In the genomic region with DNA sequence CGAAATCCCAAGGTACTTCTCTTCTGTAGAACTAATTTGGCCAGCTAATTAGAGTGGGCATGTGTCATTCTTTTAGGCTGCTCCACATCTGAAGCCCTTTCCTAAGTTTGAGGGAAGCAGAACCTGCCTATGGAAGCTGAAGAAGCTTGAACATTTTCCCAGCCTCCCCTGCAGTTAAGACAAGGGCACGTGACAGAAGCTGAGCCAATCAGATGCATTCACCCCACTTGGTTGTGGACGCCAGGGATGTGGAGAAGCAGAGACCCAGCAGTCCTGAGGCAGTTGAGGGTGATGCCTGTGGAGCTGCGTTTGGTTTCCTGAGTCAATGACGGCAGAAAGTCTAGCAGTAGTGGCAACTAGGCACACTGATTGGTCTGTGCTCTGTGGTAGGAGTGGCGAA, we compare ENCODE assay signal across 19 cellular contexts. TPM values are rescaled to one million over a fixed set of nuclear protein-coding genes. Genes with fewer than 3 reads are reported as not detected.
DNase-seq lines count a peak whose midpoint lies in the region; ATAC-seq, FAIRE-seq and TF ChIP-seq lines count a peak whose summit lies in the region.
"Had no signal": no experiment of that assay in that cellular context is flagged by ENCODE, and none has a peak within 500 bp of the region (broad histone marks: within the 10 kb centered on the region; RNA-seq: fewer than 3 reads in every experiment).

No MANE protein-coding gene starts in this region.

- POLR2A ChIA-PET in HepG2 (lab: Yijun Ruan, JAX), result no interaction called here

- H3K4ac ChIP-seq in mesenchymal stem cell (ENCODE audit: low read depth in 1 of 2, low read length in 2 of 2), result no peak overlapping the region

- intact Hi-C loops in HepG2 (cut with micrococcal nuclease; ENCODE audit: unreplicated experiment) (no loop called here), right lobe of liver (cut with DNase I) (no loop called here)

- H3K27me3 ChIP-seq in HepG2 (ENCODE audit: control insufficient read depth in 1 of 2, insufficient read depth in 2 of 2, low read length in 2 of 2) (peaks cover 0 to 11% of the 10 kb centered on the region in 2 experiments; a peak in 2 of 5 replicates), right lobe of liver (no peaks in the 10 kb centered on the region), mesenchymal stem cell (ENCODE audit: control insufficient read depth in 1 of 2, insufficient read depth in 1 of 2, low read length in 2 of 2) (no peaks in the 10 kb centered on the region)

- CTCF ChIA-PET in HepG2 (lab: Yijun Ruan, JAX; ENCODE audit: low intra/inter-chr PET ratio, low total read pairs), result no interaction called here

- no peaks in the 10 kb centered on the region for H3K79me1 ChIP-seq in mesenchymal stem cell (replicated peaks; ENCODE audit: low read length, poor library complexity, severe bottlenecking)

- H3K79me2 ChIP-seq in HepG2 (ENCODE audit: insufficient read depth, low read length), result no peaks in the 10 kb centered on the region

- H2AFZ ChIP-seq in HepG2 (ENCODE audit: low read length) (no peak overlapping the region), mesenchymal stem cell (ENCODE audit: low read depth, low read length) (no peak overlapping the region)
- H2AFZ ChIP-seq: GM23248 had no signal

- H3K4me1 ChIP-seq in HepG2 (ENCODE audit: insufficient read depth, low read length), result peaks cover 8% of the 10 kb centered on the region; the same call in 1 of the 2 replicates
- H3K4me1 ChIP-seq in right lobe of liver, result no peaks in the 10 kb centered on the region
- peaks cover 2% of the 10 kb centered on the region for H3K4me1 ChIP-seq in mesenchymal stem cell (ENCODE audit: control insufficient read depth, insufficient read depth, low read depth, low read length)

- H4K91ac ChIP-seq in mesenchymal stem cell (ENCODE audit: low read length), result peak overlapping the region; percentile 44

- 1% methylated on average over 6 of the region's 6 CpGs for WGBS in HepG2 (ENCODE audit: low lambda C conversion rate)
- WGBS in right lobe of liver (ENCODE audit: insufficient coverage, low coverage, low lambda C conversion rate, missing lambda C conversion rate), result 65% methylated on average over 6 of the region's 6 CpGs
- WGBS in mesenchymal stem cell, result 81% methylated on average over 5 of the region's 6 CpGs

- no peak overlapping the region for H3K23ac ChIP-seq in mesenchymal stem cell (ENCODE audit: low read length in 2 of 2)

- no TSS peak for BruUV-seq in HepG2 (replicated peaks; lab: Mats Ljungman, UMichigan)

- no peak overlapping the region for H3K4me3 ChIP-seq in HepG2 (replicated peaks in 1 of 3; ENCODE audit: insufficient read depth in 1 of 3, low read depth in 2 of 3, low read length in 3 of 3)
- no peak overlapping the region for H3K4me3 ChIP-seq in right lobe of liver
- H3K4me3 ChIP-seq in mesenchymal stem cell (ENCODE audit: insufficient read depth in 1 of 2, low read depth in 1 of 2, low read length in 2 of 2), result no peak overlapping the region
- H3K4me3 ChIP-seq: GM23248 had no signal

- TF ChIP-seq CTCF in HepG2 (CRISPR knock-in tag; IDR thresholded peaks at IDR 0.05) (no peak), right lobe of liver (IDR thresholded peaks at IDR 0.05) (no peak)

- H3K9ac ChIP-seq in HepG2 (ENCODE audit: insufficient read depth, low read depth, low read length) (no peak overlapping the region), mesenchymal stem cell (ENCODE audit: low read length) (no peak overlapping the region)
- H3K9ac ChIP-seq: GM23248 had no signal

- no peak overlapping the region for H2BK5ac ChIP-seq in mesenchymal stem cell (ENCODE audit: low read depth, low read length, poor library complexity, severe bottlenecking)

- H3K36me3 Mint-ChIP-seq in T-helper 2 cell treated with Interferon-gamma antibody and Interleukin-4, amounts not matched to agents 5 μg/mL and 100 μg/mL, for 36 hours (ENCODE audit: low read depth), result peaks cover 3% of the 10 kb centered on the region

- peak overlapping the region in 1 of 2 experiments; percentile 46 for H3K14ac ChIP-seq in mesenchymal stem cell (ENCODE audit: low read length in 2 of 2)

- H4K20me1 ChIP-seq in HepG2 (ENCODE audit: insufficient read depth, low read length), result no peaks in the 10 kb centered on the region

- in situ Hi-C loops in HepG2 (cut with HindIII; ENCODE audit: extremely low pct_ligation_motif_present, low pct_unique_long_range_greater_than_20kb), result no loop called here

- H3K9me3 ChIP-seq in HepG2 (ENCODE audit: low read length) (no peaks in the 10 kb centered on the region), right lobe of liver (no peaks in the 10 kb centered on the region), mesenchymal stem cell (ENCODE audit: control insufficient read depth, low read length) (no peaks in the 10 kb centered on the region)

- no peaks in the 10 kb centered on the region for H3K9me3 Mint-ChIP-seq in T-helper 2 cell treated with Interferon-gamma antibody and Interleukin-4, amounts not matched to agents 5 μg/mL and 100 μg/mL, for 36 hours
- H3K9me3 Mint-ChIP-seq: CD4-positive, alpha-beta T cell; H9 had no signal

- H3K27ac Mint-ChIP-seq in T-helper 2 cell treated with Interferon-gamma antibody and Interleukin-4, amounts not matched to agents 5 μg/mL and 100 μg/mL, for 36 hours, result no peak overlapping the region
- H3K27ac Mint-ChIP-seq: B cell; CD4-positive, alpha-beta T cell; H9 had no signal

- no peak for TF ChIP-seq EP300 in HepG2 (IDR thresholded peaks at IDR 0.05; ENCODE audit: low read depth in 2 of 2, low read length in 2 of 2)
- TF ChIP-seq EP300 in HepG2 (CRISPR knock-in tag; IDR thresholded peaks at IDR 0.05; ENCODE audit: borderline replicate concordance), result no peak

- H2BK120ac ChIP-seq in mesenchymal stem cell (ENCODE audit: low read depth, low read length), result no peak overlapping the region

- H3K36me3 ChIP-seq in HepG2 (replicated peaks in 1 of 2; ENCODE audit: control insufficient read depth in 1 of 2, insufficient read depth in 2 of 2, low read length in 2 of 2), result no peaks in the 10 kb centered on the region
- no peaks in the 10 kb centered on the region for H3K36me3 ChIP-seq in right lobe of liver
- no peaks in the 10 kb centered on the region for H3K36me3 ChIP-seq in mesenchymal stem cell (ENCODE audit: control insufficient read depth in 1 of 2, insufficient read depth in 2 of 2, low read depth in 1 of 2, low read length in 2 of 2)

- DNase-seq in HepG2 (ENCODE audit: low spot score) (no peak), right lobe of liver (no peak), RPMI7951 (ENCODE audit: low read depth) (peak; percentile 14), mesenchymal stem cell (no peak), NK-92 (lab: John Stamatoyannopoulos, UW; ENCODE audit: unreplicated experiment) (no peak), dedifferentiated amniotic fluid mesenchymal stem cell (ENCODE audit: extremely low spot score) (no peak)
- DNase-seq in T-helper 2 cell treated with Interferon-gamma antibody and Interleukin-4, amounts not matched to agents 5 μg/mL and 100 μg/mL, for 36 hours (ENCODE audit: low spot score), result no peak
- DNase-seq: 8988T; ACHN; C1 segment of cervical spinal cord; Calu3; CD4-positive, alpha-beta T cell; DMS 273 treated with DMSO at 0.1 percent for 48 hours; GM23248; H9 had no signal

- TF ChIP-seq RAD21 in HepG2 (CRISPR knock-in tag; IDR thresholded peaks at IDR 0.05), result no peak

- H2AK5ac ChIP-seq in mesenchymal stem cell (ENCODE audit: low read length, severe bottlenecking), result no peak overlapping the region

- no peak overlapping the region for H3K4me3 Mint-ChIP-seq in T-helper 2 cell treated with Interferon-gamma antibody and Interleukin-4, amounts not matched to agents 5 μg/mL and 100 μg/mL, for 36 hours
- H3K4me3 Mint-ChIP-seq: B cell; CD4-positive, alpha-beta T cell; H9 had no signal

- H3K4me2 ChIP-seq in HepG2 (ENCODE audit: low read depth, low read length) (no peak overlapping the region), mesenchymal stem cell (ENCODE audit: low read length, poor library complexity, severe bottlenecking) (no peak overlapping the region)

- H4K8ac ChIP-seq in mesenchymal stem cell (ENCODE audit: low read length), result peak overlapping the region; percentile 22

- no peaks in the 10 kb centered on the region for H3K27me3 Mint-ChIP-seq in T-helper 2 cell treated with Interferon-gamma antibody and Interleukin-4, amounts not matched to agents 5 μg/mL and 100 μg/mL, for 36 hours (ENCODE audit: low read depth)
- H3K27me3 Mint-ChIP-seq: CD4-positive, alpha-beta T cell had no signal

- no peak for FAIRE-seq in HepG2 (lab: Jason Lieb, UNC)
- FAIRE-seq: GM18507, HTR-8/SVneo had no signal

- H2BK15ac ChIP-seq in mesenchymal stem cell (ENCODE audit: low read depth, poor library complexity, severe bottlenecking), result no peak overlapping the region

- H3K4me1 Mint-ChIP-seq in T-helper 2 cell treated with Interferon-gamma antibody and Interleukin-4, amounts not matched to agents 5 μg/mL and 100 μg/mL, for 36 hours (ENCODE audit: low read depth), result peaks cover 49% of the 10 kb centered on the region

- H2BK12ac ChIP-seq in mesenchymal stem cell (ENCODE audit: low read length in 2 of 2), result no peak overlapping the region

- no peak overlapping the region for H3K18ac ChIP-seq in mesenchymal stem cell (ENCODE audit: low read depth in 1 of 2, low read length in 2 of 2)

- H3K27ac ChIP-seq in HepG2 (ENCODE audit: extremely low read length, insufficient read depth, low read length) (no peak overlapping the region), right lobe of liver (no peak overlapping the region), mesenchymal stem cell (ENCODE audit: low read length, poor library complexity, severe bottlenecking) (no peak overlapping the region)
- H3K27ac ChIP-seq: GM23248 had no signal

- ATAC-seq in HepG2, result peak; percentile 58
- ATAC-seq in right lobe of liver, result no peak
- ATAC-seq in HG03095 (IDR thresholded peaks at IDR 0.05; ENCODE audit: unreplicated experiment), result no peak

- no peak for TF ChIP-seq POLR2A in HepG2 (IDR thresholded peaks at IDR 0.05; ENCODE audit: insufficient read depth in 1 of 2, low read depth in 2 of 2, low read length in 2 of 2)
- no peak for TF ChIP-seq POLR2A in right lobe of liver (IDR thresholded peaks at IDR 0.05)

RNA-seq across cellular contexts. Expression of a gene that starts 26.1 kb away (rescaled TPM):
- 17.3 and 20.3 TPM in 2 replicates for total RNA-seq in HepG2 (2016; rRNA removed; fragmentation: Illumina TruSeq; extraction: Trizol)
- 2.1 and 2.4 TPM in 2 replicates for total RNA-seq in HepG2 (2016; cell fraction: cytosol; rRNA removed; fragmentation: Illumina TruSeq; extraction: Trizol; ENCODE audit: low read depth)
- 15.6 and 19.2 TPM in 2 replicates for total RNA-seq in HepG2 (2016; cell fraction: insoluble cytoplasmic fraction; rRNA removed; fragmentation: Illumina TruSeq; extraction: Trizol)
- 7.9 and 8.5 TPM in 2 replicates for total RNA-seq in HepG2 (2016; cell fraction: membrane; rRNA removed; fragmentation: Illumina TruSeq; extraction: Trizol)
- 28.3 and 35.1 TPM in 2 replicates for total RNA-seq in HepG2 (2016; cell fraction: nucleus; rRNA removed; fragmentation: Illumina TruSeq; extraction: Trizol)
- 8.6 and 10.1 TPM in 2 replicates for polyA plus RNA-seq in HepG2 (2011; rRNA removed)
- 4.7 and 8.3 TPM in 2 replicates for polyA plus RNA-seq in HepG2 (2011; cell fraction: cytosol; rRNA removed)
- polyA plus RNA-seq in HepG2 (2011; cell fraction: nucleus; rRNA removed), result 3.9 and 5.3 TPM in 2 replicates
- polyA plus RNA-seq in HepG2 (2012), result 18.5 and 21.2 TPM in 2 replicates
- polyA plus RNA-seq in HepG2 (2016; cell fraction: cytosol; fragmentation: Illumina TruSeq; extraction: Trizol; ENCODE audit: low read depth), result 1.3 and 1.4 TPM in 2 replicates
- polyA plus RNA-seq in HepG2 (2016; cell fraction: insoluble cytoplasmic fraction; fragmentation: Illumina TruSeq; extraction: Trizol; ENCODE audit: low read depth), result 13.9 and 14.3 TPM in 2 replicates
- 3.6 and 4.3 TPM in 2 replicates for polyA plus RNA-seq in HepG2 (2016; cell fraction: membrane; fragmentation: Illumina TruSeq; extraction: Trizol; ENCODE audit: low read depth)
- polyA plus RNA-seq in HepG2 (2016; cell fraction: nucleus; fragmentation: Illumina TruSeq; extraction: Trizol; ENCODE audit: insufficient read depth, low read depth), result 26.8 and 27.2 TPM in 2 replicates
- 0.05 and 16.1 TPM in 2 replicates for polyA minus RNA-seq in HepG2 (2011; rRNA and poly(A)+ RNA removed; ENCODE audit: low replicate concordance)
- polyA minus RNA-seq in HepG2 (2011; cell fraction: cytosol; rRNA and poly(A)+ RNA removed), result 17.0 and 18.7 TPM in 2 replicates
- polyA minus RNA-seq in HepG2 (2011; cell fraction: nucleus; rRNA and poly(A)+ RNA removed), result 20.2 and 23.0 TPM in 2 replicates
- 10 to 100 TPM; 10.4 to 30.1 (median 15.6) TPM for total RNA-seq in right lobe of liver
- total RNA-seq in RPMI7951 (2014; rRNA removed; shearing (Covaris generic)), result 13.7 and 15.1 TPM in 2 replicates
- 11.1 TPM for polyA plus RNA-seq in mesenchymal stem cell (2013, experiment 1 of 2)
- polyA plus RNA-seq in mesenchymal stem cell (2013, experiment 2 of 2), result 11.4 TPM
